Comparison of ENCODE assay signal across 16 cellular contexts in genomic region chr20:21840991-21841390, GRCh38.
DNase-seq lines count a peak whose midpoint lies in the region; ATAC-seq and TF ChIP-seq lines count a peak whose summit lies in the region.
"Had no signal": no experiment of that assay in that cellular context is flagged by ENCODE, and none has a peak within 500 bp of the region (broad histone marks: within the 10 kb centered on the region; RNA-seq: fewer than 3 reads in every experiment).

No MANE protein-coding gene starts in this region.

- no peaks in the 10 kb centered on the region for H3K4me1 ChIP-seq in A673 (ENCODE audit: insufficient read depth, low read length, poor library complexity, severe bottlenecking)

- TF ChIP-seq CTCF in A673 (conservative IDR thresholded peaks at IDR 0.05; ENCODE audit: low read depth, low read length) = no peak

- H3K36me3 ChIP-seq in A673 (ENCODE audit: insufficient read depth, low read length, poor library complexity, severe bottlenecking) = no peaks in the 10 kb centered on the region

- DNase-seq in SHP77 (lab: John Stamatoyannopoulos, UW) (peak; percentile 24 to 32), SHP77 treated with DMSO at 0.1 percent for 48 hours (lab: John Stamatoyannopoulos, UW) (no peak), SW480 (ENCODE audit: low spot score) (peak; percentile 13), fibroblast of the conjunctiva (ENCODE audit: low read depth) (peak; percentile 2), LoVo (ENCODE audit: low spot score) (no peak), A673 (ENCODE audit: low spot score) (no peak), NCI-H69 (lab: John Stamatoyannopoulos, UW) (no peak)
- DNase-seq: 8988T; CD8-positive, alpha-beta T cell; COR-L47; DMS153; DMS79 treated with DMSO at 0.1 percent for 48 hours; GDM1 had no signal

- ATAC-seq in HG03432 (IDR thresholded peaks at IDR 0.05; ENCODE audit: unreplicated experiment) = no peak
- ATAC-seq: CD8-positive, alpha-beta T cell; HCT116 had no signal

- no peak overlapping the region for H3K27ac ChIP-seq in A673 (ENCODE audit: low read depth, low read length, poor library complexity, severe bottlenecking)
- H3K27ac ChIP-seq: HL-60 had no signal

- CTCF ChIA-PET in A673 (lab: Charles Lee) = no interaction called here

- H3K4me3 ChIP-seq in A673 (ENCODE audit: low read depth, low read length, poor library complexity, severe bottlenecking) = no peak overlapping the region

- POLR2A ChIA-PET in A673 (lab: Charles Lee; ENCODE audit: low non-redundant PET) = no interaction called here

- H3K9me3 ChIP-seq in A673 (ENCODE audit: low read depth, low read length, poor library complexity, severe bottlenecking) = peaks cover 2% of the 10 kb centered on the region

- no TSS peak for BruUV-seq in A673 (replicated peaks; lab: Mats Ljungman, UMichigan)

- intact Hi-C loops in A673 (cut with micrococcal nuclease; ENCODE audit: unreplicated experiment) = no loop called here

- peaks cover 29% of the 10 kb centered on the region for H3K27me3 ChIP-seq in A673 (replicated peaks; ENCODE audit: insufficient read depth, low read depth, low read length, poor library complexity)

Comparison
In these comparisons a context has a peak if more than half of its experiments do, and no peak if none do; other contexts are left out.
1. DNase-seq: peak in SHP77 (2 of 2), SW480 (single experiment) and fibroblast of the conjunctiva (single experiment); none in SHP77 treated with DMSO at 0.1 percent for 48 hours (single experiment), LoVo (single experiment), A673 (single experiment) and NCI-H69 (single experiment).